18 cellular contexts compared by ENCODE assay signal in genomic region chr5:15914603-15915002, GRCh38.
A peak's percentile ranks its signal among the peaks of the same experiment; 100 is the strongest.
DNase-seq lines count a peak whose midpoint lies in the region; TF ChIP-seq lines count a peak whose summit lies in the region.
"Had no signal": no experiment of that assay in that cellular context is flagged by ENCODE, and none has a peak within 500 bp of the region (broad histone marks: within the 10 kb centered on the region; RNA-seq: fewer than 3 reads in every experiment).

No MANE protein-coding gene starts in this region.

- no peaks in the 10 kb centered on the region for H3K4me1 ChIP-seq in mucosa of rectum (ENCODE audit: control insufficient read depth in 2 of 2, insufficient read depth in 2 of 2, low read length in 2 of 2)
- H3K4me1 ChIP-seq: BE2C, gastroesophageal sphincter had no signal

- H3K9ac ChIP-seq in mucosa of rectum (ENCODE audit: low read depth in 1 of 2, low read length in 2 of 2), result no peak overlapping the region

- no peaks in the 10 kb centered on the region for H3K27me3 ChIP-seq in MG63
- no peaks in the 10 kb centered on the region for H3K27me3 ChIP-seq in mucosa of rectum (ENCODE audit: control insufficient read depth in 2 of 2, insufficient read depth in 2 of 2, low read length in 2 of 2)
- H3K27me3 ChIP-seq: BE2C, cardiac muscle cell, gastroesophageal sphincter had no signal

- H3K4me3 ChIP-seq in MG63, result peak overlapping the region; percentile 27
- peak overlapping the region; percentile 9 for H3K4me3 ChIP-seq in fibroblast of pulmonary artery (replicated peaks; ENCODE audit: low read depth, low read length)
- H3K4me3 ChIP-seq in mucosa of rectum (ENCODE audit: low read length in 2 of 2), result no peak overlapping the region
- H3K4me3 ChIP-seq: cardiac muscle cell, HAP-1 had no signal

- H3K9me3 ChIP-seq in MG63 (no peaks in the 10 kb centered on the region), mucosa of rectum (ENCODE audit: control insufficient read depth in 2 of 2, low read length in 2 of 2) (no peaks in the 10 kb centered on the region)
- H3K9me3 ChIP-seq: BE2C, gastroesophageal sphincter, HAP-1 had no signal

- no peak for TF ChIP-seq CTCF in fibroblast of pulmonary artery (IDR thresholded peaks at IDR 0.05; ENCODE audit: low read length, missing control alignments)

- H3K27ac ChIP-seq in mucosa of rectum (ENCODE audit: low read depth in 2 of 2, low read length in 2 of 2), result peak overlapping the region; percentile 6 to 48
- H3K27ac ChIP-seq: cardiac muscle cell, gastroesophageal sphincter had no signal

- peak; percentile 75 for DNase-seq in AG20443 (ENCODE audit: low spot score)
- DNase-seq in MG63, result peak; percentile 9
- peak; percentile 14 for DNase-seq in fibroblast of pulmonary artery (ENCODE audit: low read depth)
- DNase-seq in HuH-7.5 (ENCODE audit: low spot score), result no peak
- DNase-seq in DMS79 (lab: John Stamatoyannopoulos, UW), result no peak
- no peak for DNase-seq in NCI-H2029 (lab: John Stamatoyannopoulos, UW)
- DNase-seq in UCSD-AML1 (lab: John Stamatoyannopoulos, UW; ENCODE audit: unreplicated experiment), result no peak
- DNase-seq: activated CD8-positive, alpha-beta T cell treated with anti-CD3 and anti-CD28 coated beads, Interleukin-2, amount 10 ng/mL, durations not matched to agents 7 days and 5 days; activated naive CD8-positive, alpha-beta T cell treated with anti-CD3 and anti-CD28 coated beads, Interleukin-2, amount 10 ng/mL, durations not matched to agents 7 days and 5 days; BE2C; effector CD4-positive, alpha-beta T cell; NCI-H774; stimulated activated CD4-positive, alpha-beta T cell treated with anti-CD3 and anti-CD28 coated beads, Interleukin-15, amount 100 ng/mL, for 24 hours; SW 1271 had no signal

- no peaks in the 10 kb centered on the region for H3K36me3 ChIP-seq in MG63
- no peaks in the 10 kb centered on the region for H3K36me3 ChIP-seq in mucosa of rectum (ENCODE audit: control insufficient read depth in 2 of 2, insufficient read depth in 2 of 2, low read length in 2 of 2)
- H3K36me3 ChIP-seq: BE2C, cardiac muscle cell, gastroesophageal sphincter, HAP-1 had no signal

Comparison
In these comparisons a context has a peak if more than half of its experiments do, and no peak if none do; other contexts are left out.
1. DNase-seq: peak in AG20443 (single experiment), MG63 (single experiment) and fibroblast of pulmonary artery (single experiment); none in HuH-7.5 (single experiment), DMS79 (single experiment), NCI-H2029 (single experiment) and UCSD-AML1 (single experiment).
2. H3K4me3 ChIP-seq: peak in MG63 (single experiment) and fibroblast of pulmonary artery (single experiment); none in mucosa of rectum (0 of 2).